20 cellular contexts compared by ENCODE assay signal in genomic region chr9:125655074-125655633, GRCh38. TPM values are rescaled to one million over a fixed set of nuclear protein-coding genes. Genes with fewer than 3 reads are reported as not detected.
A peak's percentile ranks its signal among the peaks of the same experiment; 100 is the strongest.
DNase-seq lines count a peak whose midpoint lies in the region; ATAC-seq, FAIRE-seq and TF ChIP-seq lines count a peak whose summit lies in the region.
"Had no signal": no experiment of that assay in that cellular context is flagged by ENCODE, and none has a peak within 500 bp of the region (broad histone marks: within the 10 kb centered on the region; RNA-seq: fewer than 3 reads in every experiment).

No MANE protein-coding gene starts in this region.

- peaks cover 25% of the 10 kb centered on the region for H3K79me2 ChIP-seq in ACC112 (ENCODE audit: control insufficient read depth, insufficient read depth, low read length, unreplicated experiment)
- H3K79me2 ChIP-seq in astrocyte (ENCODE audit: insufficient read depth, low read length), result peaks cover 67% of the 10 kb centered on the region

- 0 out of 2 replicates have a peak overlapping the region, but pooled peaks have one; percentile 1 for H3K27ac ChIP-seq in ACC112 (ENCODE audit: low read depth, low read length)
- peak overlapping the region; percentile 64 for H3K27ac ChIP-seq in astrocyte (ENCODE audit: low read depth, low read length)
- peak overlapping the region; percentile 80 for H3K27ac ChIP-seq in iPS-20b (ENCODE audit: low read length)

- H3K27ac Mint-ChIP-seq in HFFc6 (peak overlapping the region; percentile 85), astrocyte (ENCODE audit: unreplicated experiment) (peak overlapping the region; percentile 35)
- H3K27ac Mint-ChIP-seq in stimulated activated naive CD8-positive, alpha-beta T cell treated with anti-CD3 and anti-CD28 coated beads, Interleukin-15, amount 100 ng/mL, for 72 hours, result no peak overlapping the region
- H3K27ac Mint-ChIP-seq: CD4-positive, alpha-beta memory T cell had no signal

- ATAC-seq in stimulated activated naive CD8-positive, alpha-beta T cell treated with anti-CD3 and anti-CD28 coated beads, Interleukin-15, amount 100 ng/mL, for 72 hours, result no peak
- ATAC-seq in GM21737 (IDR thresholded peaks at IDR 0.05; ENCODE audit: unreplicated experiment), result no peak

- peak overlapping the region; percentile 51 for H3K4me2 ChIP-seq in astrocyte (ENCODE audit: low read length)

- H3K36me3 ChIP-seq in ACC112 (ENCODE audit: insufficient read depth, low read length), result 0 out of 2 replicates have a peak, but pooled peaks cover 3% of the 10 kb centered on the region
- H3K36me3 ChIP-seq in astrocyte (ENCODE audit: insufficient read depth, low read length), result no peaks in the 10 kb centered on the region
- no peaks in the 10 kb centered on the region for H3K36me3 ChIP-seq in iPS-20b (ENCODE audit: insufficient read depth, low read depth, low read length)

- H3K36me3 Mint-ChIP-seq in HFFc6 (ENCODE audit: low read depth) (peaks cover 24% of the 10 kb centered on the region), astrocyte (ENCODE audit: low read depth, unreplicated experiment) (no peaks in the 10 kb centered on the region)

- H2AFZ ChIP-seq in ACC112 (ENCODE audit: low read length, unreplicated experiment) (no peak overlapping the region), astrocyte (ENCODE audit: low read depth, low read length) (no peak overlapping the region)

- FAIRE-seq in astrocyte (lab: Jason Lieb, UNC), result no peak
- FAIRE-seq: GM12892, RCC 7860 had no signal

- H3K27me3 Mint-ChIP-seq in HFFc6 (ENCODE audit: insufficient read depth) (no peaks in the 10 kb centered on the region; the same call in 1 of the 2 replicates), astrocyte (ENCODE audit: low read depth, unreplicated experiment) (no peaks in the 10 kb centered on the region)
- no peaks in the 10 kb centered on the region for H3K27me3 Mint-ChIP-seq in stimulated activated naive CD8-positive, alpha-beta T cell treated with anti-CD3 and anti-CD28 coated beads, Interleukin-15, amount 100 ng/mL, for 72 hours
- H3K27me3 Mint-ChIP-seq: CD4-positive, alpha-beta memory T cell had no signal

- TF ChIP-seq CTCF in HFFc6 (IDR thresholded peaks at IDR 0.05) (no peak), astrocyte (IDR thresholded peaks at IDR 0.05; ENCODE audit: insufficient read depth, low read depth, low read length) (no peak)

- H3K27me3 ChIP-seq in ACC112 (ENCODE audit: insufficient read depth, low read length) (no peaks in the 10 kb centered on the region), astrocyte (ENCODE audit: insufficient read depth, low read length) (no peaks in the 10 kb centered on the region), iPS-20b (ENCODE audit: insufficient read depth, low read length) (no peaks in the 10 kb centered on the region)

- H3K9me3 ChIP-seq in astrocyte (ENCODE audit: insufficient read depth, low read depth, low read length), result no peaks in the 10 kb centered on the region
- no peaks in the 10 kb centered on the region for H3K9me3 ChIP-seq in iPS-20b (ENCODE audit: insufficient read depth, low read depth, low read length)

- H3K4me3 ChIP-seq in ACC112 (ENCODE audit: low read depth, low read length) (no peak overlapping the region), astrocyte (ENCODE audit: insufficient read depth, low read depth, low read length) (no peak overlapping the region), iPS-20b (ENCODE audit: low read length) (peak overlapping the region; percentile 41; the same call in 1 of the 2 replicates)

- H4K20me1 ChIP-seq in astrocyte (ENCODE audit: insufficient read depth, low read length), result no peaks in the 10 kb centered on the region

- DNase-seq in HFFc6 (no peak), astrocyte (ENCODE audit: low read depth) (no peak), NCI-H526 (lab: John Stamatoyannopoulos, UW) (no peak)
- no peak for DNase-seq in stimulated activated naive CD8-positive, alpha-beta T cell treated with anti-CD3 and anti-CD28 coated beads, Interleukin-15, amount 100 ng/mL, for 72 hours
- no peak for DNase-seq in activated CD4-positive, alpha-beta T cell treated with anti-CD3 and anti-CD28 coated beads for 4 hours
- DNase-seq: 8988T; Calu3; CD4-positive, alpha-beta memory T cell; DMS79; GF-D8; GOT3; MV-4-11; NCI-H187 treated with DMSO at 0.1 percent for 48 hours; NCI-H69; SHP77 had no signal

- H3K9ac ChIP-seq in astrocyte (ENCODE audit: low read length) (no peak overlapping the region), iPS-20b (ENCODE audit: low read depth, low read length) (peak overlapping the region; percentile 56; the same call in 1 of the 2 replicates)

- no peaks in the 10 kb centered on the region for H3K9me3 Mint-ChIP-seq in HFFc6
- no peaks in the 10 kb centered on the region for H3K9me3 Mint-ChIP-seq in astrocyte (ENCODE audit: unreplicated experiment)
- H3K9me3 Mint-ChIP-seq in stimulated activated naive CD8-positive, alpha-beta T cell treated with anti-CD3 and anti-CD28 coated beads, Interleukin-15, amount 100 ng/mL, for 72 hours, result no peaks in the 10 kb centered on the region
- H3K9me3 Mint-ChIP-seq: CD4-positive, alpha-beta memory T cell had no signal

- peaks cover 43% of the 10 kb centered on the region for H3K4me1 ChIP-seq in ACC112 (ENCODE audit: control insufficient read depth, insufficient read depth, low read length, unreplicated experiment)
- peaks cover 36% of the 10 kb centered on the region for H3K4me1 ChIP-seq in astrocyte (ENCODE audit: insufficient read depth, low read length)
- H3K4me1 ChIP-seq in iPS-20b (ENCODE audit: insufficient read depth, low read length), result peaks cover 70% of the 10 kb centered on the region

- H3K4me3 Mint-ChIP-seq in HFFc6, result peak overlapping the region; percentile 57
- H3K4me3 Mint-ChIP-seq in astrocyte (ENCODE audit: unreplicated experiment), result no peak overlapping the region
- H3K4me3 Mint-ChIP-seq in stimulated activated naive CD8-positive, alpha-beta T cell treated with anti-CD3 and anti-CD28 coated beads, Interleukin-15, amount 100 ng/mL, for 72 hours, result no peak overlapping the region
- H3K4me3 Mint-ChIP-seq: CD4-positive, alpha-beta memory T cell had no signal

- peaks cover 73% of the 10 kb centered on the region for H3K4me1 Mint-ChIP-seq in HFFc6 (ENCODE audit: low read depth)
- H3K4me1 Mint-ChIP-seq in astrocyte (ENCODE audit: low read depth, unreplicated experiment), result peaks cover 55% of the 10 kb centered on the region
- peaks cover 40% of the 10 kb centered on the region for H3K4me1 Mint-ChIP-seq in stimulated activated naive CD8-positive, alpha-beta T cell treated with anti-CD3 and anti-CD28 coated beads, Interleukin-15, amount 100 ng/mL, for 72 hours

RNA-seq across cellular contexts. Expression of gene MAPKAP1, which starts 51.9 kb away (rescaled TPM):
- total RNA-seq in HFFc6 (2021; fragmentation: NEBNext Ultra II Directional; extraction: Animal tissue kit (Norgen Biotek cat#: 25700)), result 100 to 1,000 TPM; 115 to 167 (median 130) TPM
- 109 and 110 TPM in 2 replicates for total RNA-seq in astrocyte

Comparison
In these comparisons a context has a peak if more than half of its experiments do, and no peak if none do; other contexts are left out.
1. H3K27ac ChIP-seq: peak in every context shown above with its lines; median percentile 80 in iPS-20b; 64 in astrocyte; 1 in ACC112.
2. H3K27ac Mint-ChIP-seq: peak in HFFc6 (single experiment) and astrocyte (single experiment); none in stimulated activated naive CD8-positive, alpha-beta T cell treated with anti-CD3 and anti-CD28 coated beads, Interleukin-15, amount 100 ng/mL, for 72 hours (0 of 2).